Comparison of ENCODE assay signal across 20 cellular contexts in genomic region chr9:88235615-88236014, GRCh38.
"Had no signal": no experiment of that assay in that cellular context is flagged by ENCODE, and none has a peak within 500 bp of the region (broad histone marks: within the 10 kb centered on the region; RNA-seq: fewer than 3 reads in every experiment).

No MANE protein-coding gene starts in this region.

- H3K4me1 ChIP-seq: lower lobe of right lung had no signal

- H3K27ac Mint-ChIP-seq: memory B cell; naive B cell; stimulated activated naive B cell treated with anti-CD40 and anti-IgM and Interleukin-4, amounts not matched to agents 10 μg/mL and 1 μg/mL and 100 μg/mL, for 72 hours; stimulated activated naive CD8-positive, alpha-beta T cell treated with anti-CD3 and anti-CD28 coated beads, Interleukin-15, amount 100 ng/mL, for 72 hours had no signal

- H3K4me1 Mint-ChIP-seq: memory B cell; naive B cell; stimulated activated naive B cell treated with anti-CD40 and anti-IgM and Interleukin-4, amounts not matched to agents 10 μg/mL and 1 μg/mL and 100 μg/mL, for 72 hours had no signal

- H3K27me3 ChIP-seq: dorsolateral prefrontal cortex, right atrium auricular region, sigmoid colon, testis, tibial nerve had no signal

- H3K4me3 Mint-ChIP-seq: memory B cell; naive B cell; nephron progenitor cell; stimulated activated naive B cell treated with anti-CD40 and anti-IgM and Interleukin-4, amounts not matched to agents 10 μg/mL and 1 μg/mL and 100 μg/mL, for 72 hours; stimulated activated naive CD8-positive, alpha-beta T cell treated with anti-CD3 and anti-CD28 coated beads, Interleukin-15, amount 100 ng/mL, for 72 hours had no signal

- H3K27me3 Mint-ChIP-seq: naive B cell had no signal

- H3K9me3 Mint-ChIP-seq: memory B cell had no signal

- H3K9me3 ChIP-seq: lower lobe of right lung, right atrium auricular region, testis had no signal

- H3K36me3 ChIP-seq: heart right ventricle, lower lobe of right lung, right atrium auricular region, sigmoid colon, tibial nerve had no signal

- DNase-seq: cortex of kidney; dorsolateral prefrontal cortex; effector CD8-positive, alpha-beta T cell; hypothalamus; lower lobe of right lung; naive B cell; nephron progenitor cell; posterior cingulate gyrus; sigmoid colon; stimulated activated CD4-positive, alpha-beta T cell treated with anti-CD3 and anti-CD28 coated beads, Interleukin-2, amount 100 ng/mL, for 24 hours; stimulated activated CD4-positive, alpha-beta T cell treated with anti-CD3 and anti-CD28 coated beads, Interleukin-4, amount 100 ng/mL, for 4 hours; stimulated activated naive B cell treated with anti-CD40 and anti-IgM and Interleukin-4, amounts not matched to agents 10 μg/mL and 1 μg/mL and 100 μg/mL, for 72 hours; stimulated activated naive CD8-positive, alpha-beta T cell treated with anti-CD3 and anti-CD28 coated beads, Interleukin-15, amount 100 ng/mL, for 72 hours; testis had no signal

- H3K27ac ChIP-seq: dorsolateral prefrontal cortex, heart right ventricle, lower lobe of right lung, right atrium auricular region, skin epidermis had no signal

- H3K4me3 ChIP-seq: dorsolateral prefrontal cortex, heart right ventricle, lower lobe of right lung, right atrium auricular region, sigmoid colon, skin epidermis, testis, tibial nerve had no signal

- H3K36me3 Mint-ChIP-seq: memory B cell; stimulated activated naive B cell treated with anti-CD40 and anti-IgM and Interleukin-4, amounts not matched to agents 10 μg/mL and 1 μg/mL and 100 μg/mL, for 72 hours had no signal

- ATAC-seq: left lobe of liver; lower lobe of right lung; stimulated activated naive B cell treated with anti-CD40 and anti-IgM and Interleukin-4, amounts not matched to agents 10 μg/mL and 1 μg/mL and 100 μg/mL, for 72 hours; stimulated activated naive CD8-positive, alpha-beta T cell treated with anti-CD3 and anti-CD28 coated beads, Interleukin-15, amount 100 ng/mL, for 72 hours had no signal
